Comparison of ENCODE assay signal across 1 cellular context in the genomic region with DNA sequence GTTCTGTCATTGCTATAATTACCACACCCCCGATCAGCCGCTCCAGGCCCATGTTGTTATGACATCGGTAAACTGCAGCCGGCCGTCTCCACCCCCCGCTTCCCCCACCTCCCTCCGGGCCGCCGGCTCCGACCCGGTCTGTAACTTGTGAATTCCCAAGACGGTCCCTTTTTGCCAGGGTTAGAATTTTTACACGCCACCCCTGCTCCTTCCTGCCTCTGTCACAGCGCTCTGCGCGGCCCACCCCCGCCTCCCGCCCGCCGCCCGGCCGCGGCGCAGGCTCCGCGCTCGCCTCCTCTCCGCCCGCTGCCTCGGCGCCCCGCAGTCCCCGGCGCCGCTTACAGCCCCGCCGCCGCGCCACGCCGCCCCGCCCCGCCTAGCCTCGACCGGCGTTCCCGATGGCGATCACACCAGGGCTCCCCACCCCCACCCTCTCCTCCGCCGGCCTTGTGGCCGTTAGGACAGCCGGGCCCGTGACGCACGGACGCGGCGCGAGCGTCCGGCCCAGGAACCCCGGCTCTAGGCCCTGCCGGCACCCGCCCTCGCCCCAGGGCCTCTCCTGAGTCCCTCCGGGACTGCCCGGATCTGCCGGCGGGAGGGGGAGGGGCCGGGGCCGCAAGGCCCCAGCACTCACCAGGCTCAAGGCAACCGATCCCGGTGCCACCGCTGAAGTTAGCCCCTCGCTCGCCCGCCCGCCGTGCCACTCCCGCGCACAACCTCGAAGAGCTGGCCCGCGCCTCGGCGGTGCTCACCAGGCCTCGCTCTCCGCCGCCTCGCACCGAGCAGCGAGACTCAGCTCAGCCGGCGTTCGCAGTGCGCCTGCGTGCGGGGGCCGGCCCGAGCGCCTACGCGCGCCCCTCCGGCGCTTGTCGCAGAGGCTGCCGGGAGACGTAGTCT.
TF ChIP-seq lines count a peak whose summit lies in the region.

TSS of gene KPNA1 (minus strand) at position 817 of the 897 bp plus-strand sequence. CDS start 18,374 bp downstream, outside the sequence.

TF ChIP-seq in HepG2, 621 proteins besides CTCF, POLR2A, EP300 and RAD21 (continued from another document and continues in another):
- TF ChIP-seq, protein P1, sequence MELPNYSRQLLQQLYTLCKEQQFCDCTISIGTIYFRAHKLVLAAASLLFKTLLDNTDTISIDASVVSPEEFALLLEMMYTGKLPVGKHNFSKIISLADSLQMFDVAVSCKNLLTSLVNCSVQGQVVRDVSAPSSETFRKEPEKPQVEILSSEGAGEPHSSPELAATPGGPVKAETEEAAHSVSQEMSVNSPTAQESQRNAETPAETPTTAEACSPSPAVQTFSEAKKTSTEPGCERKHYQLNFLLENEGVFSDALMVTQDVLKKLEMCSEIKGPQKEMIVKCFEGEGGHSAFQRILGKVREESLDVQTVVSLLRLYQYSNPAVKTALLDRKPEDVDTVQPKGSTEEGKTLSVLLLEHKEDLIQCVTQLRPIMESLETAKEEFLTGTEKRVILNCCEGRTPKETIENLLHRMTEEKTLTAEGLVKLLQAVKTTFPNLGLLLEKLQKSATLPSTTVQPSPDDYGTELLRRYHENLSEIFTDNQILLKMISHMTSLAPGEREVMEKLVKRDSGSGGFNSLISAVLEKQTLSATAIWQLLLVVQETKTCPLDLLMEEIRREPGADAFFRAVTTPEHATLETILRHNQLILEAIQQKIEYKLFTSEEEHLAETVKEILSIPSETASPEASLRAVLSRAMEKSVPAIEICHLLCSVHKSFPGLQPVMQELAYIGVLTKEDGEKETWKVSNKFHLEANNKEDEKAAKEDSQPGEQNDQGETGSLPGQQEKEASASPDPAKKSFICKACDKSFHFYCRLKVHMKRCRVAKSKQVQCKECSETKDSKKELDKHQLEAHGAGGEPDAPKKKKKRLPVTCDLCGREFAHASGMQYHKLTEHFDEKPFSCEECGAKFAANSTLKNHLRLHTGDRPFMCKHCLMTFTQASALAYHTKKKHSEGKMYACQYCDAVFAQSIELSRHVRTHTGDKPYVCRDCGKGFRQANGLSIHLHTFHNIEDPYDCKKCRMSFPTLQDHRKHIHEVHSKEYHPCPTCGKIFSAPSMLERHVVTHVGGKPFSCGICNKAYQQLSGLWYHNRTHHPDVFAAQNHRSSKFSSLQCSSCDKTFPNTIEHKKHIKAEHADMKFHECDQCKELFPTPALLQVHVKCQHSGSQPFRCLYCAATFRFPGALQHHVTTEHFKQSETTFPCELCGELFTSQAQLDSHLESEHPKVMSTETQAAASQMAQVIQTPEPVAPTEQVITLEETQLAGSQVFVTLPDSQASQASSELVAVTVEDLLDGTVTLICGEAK (IDR thresholded peaks at IDR 0.05): no peak
- TF ChIP-seq, protein P1 (CRISPR knock-in tag; IDR thresholded peaks at IDR 0.05): peak; percentile 48; the same call in 1 of the 2 replicates
- TF ChIP-seq ZNF724P (CRISPR knock-in tag; IDR thresholded peaks at IDR 0.05; ENCODE audit: borderline replicate concordance): 0 out of 2 replicates have a peak, but pooled peaks have one; percentile 79
- no peak for TF ChIP-seq CC2D1A (CRISPR knock-in tag; IDR thresholded peaks at IDR 0.05)
- TF ChIP-seq CREB1 (IDR thresholded peaks at IDR 0.05): no peak; the same call in 1 of the 2 replicates
- TF ChIP-seq CREB1 (CRISPR knock-in tag; IDR thresholded peaks at IDR 0.05): no peak; the same call in 1 of the 2 replicates
- TF ChIP-seq XBP1 (CRISPR knock-in tag; IDR thresholded peaks at IDR 0.05): no peak
- no peak for TF ChIP-seq TCF7 (IDR thresholded peaks at IDR 0.05; ENCODE audit: low read depth)
- peak; percentile 54; the same call in 1 of the 2 replicates for TF ChIP-seq CCDC6 (CRISPR knock-in tag; IDR thresholded peaks at IDR 0.05)
- no peak; the same call in none of the 2 replicates for TF ChIP-seq ZSCAN21 (CRISPR knock-in tag; IDR thresholded peaks at IDR 0.05; ENCODE audit: borderline replicate concordance)
- TF ChIP-seq BCL6 (CRISPR knock-in tag; IDR thresholded peaks at IDR 0.05): peak; percentile 45; the same call in 1 of the 2 replicates
- peak; percentile 23; the same call in 1 of the 2 replicates for TF ChIP-seq SMAD3 (CRISPR knock-in tag; IDR thresholded peaks at IDR 0.05)
- peak; percentile 73 for TF ChIP-seq ZMYM4 (CRISPR knock-in tag; IDR thresholded peaks at IDR 0.05)
- TF ChIP-seq ZNF772 (CRISPR knock-in tag; IDR thresholded peaks at IDR 0.05): peak; percentile 69; the same call in 1 of the 2 replicates
- 0 out of 2 replicates have a peak, but pooled peaks have one; percentile 25 for TF ChIP-seq HNF1B (CRISPR knock-in tag; IDR thresholded peaks at IDR 0.05)
- TF ChIP-seq PCBP1 (IDR thresholded peaks at IDR 0.05; ENCODE audit: borderline replicate concordance, low read depth, low read length): no peak
- peak; percentile 93 for TF ChIP-seq EED (CRISPR knock-in tag; IDR thresholded peaks at IDR 0.05)
- no peak for TF ChIP-seq ZNF570 (CRISPR knock-in tag; IDR thresholded peaks at IDR 0.05; ENCODE audit: borderline replicate concordance)
- TF ChIP-seq NFRKB (IDR thresholded peaks at IDR 0.05): no peak
- TF ChIP-seq POGK (CRISPR knock-in tag; conservative IDR thresholded peaks at IDR 0.05): peak; percentile 69
- peak; percentile 79; the same call in 1 of the 2 replicates for TF ChIP-seq ZSCAN9 (CRISPR knock-in tag; IDR thresholded peaks at IDR 0.05; ENCODE audit: borderline replicate concordance)
- peak; percentile 93 for TF ChIP-seq POLR2G (IDR thresholded peaks at IDR 0.05; ENCODE audit: low read depth, low read length)
- TF ChIP-seq GMEB2 (CRISPR knock-in tag; IDR thresholded peaks at IDR 0.05; ENCODE audit: low read depth): peak; percentile 87
- TF ChIP-seq, protein P2, sequence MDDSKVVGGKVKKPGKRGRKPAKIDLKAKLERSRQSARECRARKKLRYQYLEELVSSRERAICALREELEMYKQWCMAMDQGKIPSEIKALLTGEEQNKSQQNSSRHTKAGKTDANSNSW (CRISPR knock-in tag; IDR thresholded peaks at IDR 0.05; ENCODE audit: borderline replicate concordance): no peak
- 0 out of 2 replicates have a peak, but pooled peaks have one; percentile 84 for TF ChIP-seq CHCHD3 (CRISPR knock-in tag; IDR thresholded peaks at IDR 0.05)
- TF ChIP-seq THAP9 (CRISPR knock-in tag; IDR thresholded peaks at IDR 0.05; ENCODE audit: borderline replicate concordance): peak; percentile 43; the same call in 1 of the 2 replicates
- TF ChIP-seq ZNF331 (CRISPR knock-in tag; IDR thresholded peaks at IDR 0.05): peak; percentile 62; the same call in 1 of the 2 replicates
- TF ChIP-seq, protein P3, sequence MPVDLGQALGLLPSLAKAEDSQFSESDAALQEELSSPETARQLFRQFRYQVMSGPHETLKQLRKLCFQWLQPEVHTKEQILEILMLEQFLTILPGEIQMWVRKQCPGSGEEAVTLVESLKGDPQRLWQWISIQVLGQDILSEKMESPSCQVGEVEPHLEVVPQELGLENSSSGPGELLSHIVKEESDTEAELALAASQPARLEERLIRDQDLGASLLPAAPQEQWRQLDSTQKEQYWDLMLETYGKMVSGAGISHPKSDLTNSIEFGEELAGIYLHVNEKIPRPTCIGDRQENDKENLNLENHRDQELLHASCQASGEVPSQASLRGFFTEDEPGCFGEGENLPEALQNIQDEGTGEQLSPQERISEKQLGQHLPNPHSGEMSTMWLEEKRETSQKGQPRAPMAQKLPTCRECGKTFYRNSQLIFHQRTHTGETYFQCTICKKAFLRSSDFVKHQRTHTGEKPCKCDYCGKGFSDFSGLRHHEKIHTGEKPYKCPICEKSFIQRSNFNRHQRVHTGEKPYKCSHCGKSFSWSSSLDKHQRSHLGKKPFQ (CRISPR knock-in tag; IDR thresholded peaks at IDR 0.05; ENCODE audit: insufficient replicate concordance): peak; percentile 61
- TF ChIP-seq ZNF138 (CRISPR knock-in tag; IDR thresholded peaks at IDR 0.05; ENCODE audit: low read depth): peak; percentile 70
- TF ChIP-seq ZGPAT (CRISPR knock-in tag; IDR thresholded peaks at IDR 0.05): peak; percentile 90; the same call in 1 of the 2 replicates
- TF ChIP-seq, protein P4, sequence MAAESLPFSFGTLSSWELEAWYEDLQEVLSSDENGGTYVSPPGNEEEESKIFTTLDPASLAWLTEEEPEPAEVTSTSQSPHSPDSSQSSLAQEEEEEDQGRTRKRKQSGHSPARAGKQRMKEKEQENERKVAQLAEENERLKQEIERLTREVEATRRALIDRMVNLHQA (CRISPR knock-in tag; IDR thresholded peaks at IDR 0.05): no peak
